Comparison of ENCODE assay signal across 22 cellular contexts in the genomic region with DNA sequence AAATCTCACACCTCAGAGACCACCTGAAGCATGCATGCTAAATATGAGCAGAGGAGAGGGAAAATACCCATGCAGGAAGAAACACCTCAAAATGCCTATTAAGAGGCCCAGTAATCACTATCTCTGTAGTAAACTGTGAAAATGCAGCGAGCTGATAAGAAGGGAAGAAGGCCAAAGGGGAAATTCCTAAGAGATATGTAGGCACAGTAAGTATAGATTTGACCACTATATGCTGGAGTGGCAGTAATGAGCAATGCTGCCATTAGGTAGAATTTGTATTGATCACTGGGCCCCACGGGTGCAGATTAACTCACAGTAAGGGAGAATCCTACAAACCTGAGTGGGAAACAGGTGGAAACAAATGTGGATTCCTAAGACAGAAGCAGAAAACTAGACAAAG.
DNase-seq lines count a peak whose midpoint lies in the region; ATAC-seq and TF ChIP-seq lines count a peak whose summit lies in the region.
"Had no signal": no experiment of that assay in that cellular context is flagged by ENCODE, and none has a peak within 500 bp of the region (broad histone marks: within the 10 kb centered on the region; RNA-seq: fewer than 3 reads in every experiment).

No MANE protein-coding gene starts in this region.

- no peak overlapping the region for H4K8ac ChIP-seq in neuronal stem cell (ENCODE audit: low read depth, low read length)

- no peak overlapping the region for H2BK15ac ChIP-seq in neuronal stem cell (ENCODE audit: low read length)

- H2AK5ac ChIP-seq in neuronal stem cell (ENCODE audit: low read depth, low read length) = no peak overlapping the region

- no peak overlapping the region for H2BK12ac ChIP-seq in neuronal stem cell (ENCODE audit: low read length)

- no peak overlapping the region for H3K23ac ChIP-seq in neuronal stem cell (ENCODE audit: low read depth, low read length, poor library complexity)

- H3K27me3 ChIP-seq in RWPE2 (ENCODE audit: insufficient read depth, poor library complexity, severe bottlenecking) (no peaks in the 10 kb centered on the region), smooth muscle cell (ENCODE audit: low read depth) (no peaks in the 10 kb centered on the region), neuronal stem cell (ENCODE audit: control insufficient read depth in 3 of 3, insufficient read depth in 3 of 3, low read depth in 1 of 3, low read length in 3 of 3) (no peaks in the 10 kb centered on the region)
- H3K27me3 ChIP-seq: esophagus squamous epithelium, upper lobe of left lung had no signal

- TF ChIP-seq CTCF in RWPE2 (IDR thresholded peaks at IDR 0.05; ENCODE audit: poor library complexity, severe bottlenecking) = peak; percentile 40
- TF ChIP-seq CTCF in chondrocyte (IDR thresholded peaks at IDR 0.05) = peak; percentile 51
- peak; percentile 3 for TF ChIP-seq CTCF in smooth muscle cell (IDR thresholded peaks at IDR 0.05; ENCODE audit: borderline replicate concordance, insufficient read depth, poor library complexity, severe bottlenecking)

- no peak overlapping the region for H2BK5ac ChIP-seq in neuronal stem cell (ENCODE audit: low read length)

- H3K4me1 ChIP-seq in RWPE2 (ENCODE audit: insufficient read depth, poor library complexity, severe bottlenecking) (no peaks in the 10 kb centered on the region), smooth muscle cell (ENCODE audit: low read depth) (no peaks in the 10 kb centered on the region), neuronal stem cell (ENCODE audit: control insufficient read depth in 2 of 2, insufficient read depth in 1 of 2, low read depth in 1 of 2, low read length in 2 of 2) (no peaks in the 10 kb centered on the region)
- H3K4me1 ChIP-seq: A549, esophagus squamous epithelium had no signal

- H3K14ac ChIP-seq in neuronal stem cell (ENCODE audit: low read length) = no peak overlapping the region

- no peak overlapping the region for H3K27ac ChIP-seq in RWPE2 (ENCODE audit: poor library complexity, severe bottlenecking)
- no peak overlapping the region for H3K27ac ChIP-seq in smooth muscle cell (ENCODE audit: low read depth)
- H3K27ac ChIP-seq in neuronal stem cell (replicated peaks; ENCODE audit: low read length) = no peak overlapping the region
- H3K27ac ChIP-seq: A549, esophagus squamous epithelium, upper lobe of left lung had no signal

- no peak overlapping the region for H2AFZ ChIP-seq in smooth muscle cell (ENCODE audit: low read depth)
- no peak overlapping the region for H2AFZ ChIP-seq in neuronal stem cell (ENCODE audit: low read length)

- no peak overlapping the region for H4K91ac ChIP-seq in neuronal stem cell (ENCODE audit: low read depth, low read length, poor library complexity)

- H3F3A ChIP-seq in smooth muscle cell (ENCODE audit: low read depth) = no peaks in the 10 kb centered on the region

- H3K9me3 Mint-ChIP-seq in chondrocyte (ENCODE audit: low read depth) = peaks cover 13% of the 10 kb centered on the region

- no peaks in the 10 kb centered on the region for H3K27me3 Mint-ChIP-seq in chondrocyte (ENCODE audit: low read depth)
- H3K27me3 Mint-ChIP-seq: activated naive CD8-positive, alpha-beta T cell treated with anti-CD3 and anti-CD28 coated beads, Interleukin-2, amount 10 ng/mL, durations not matched to agents 7 days and 5 days; CD4-positive, CD25-positive, alpha-beta regulatory T cell; stimulated activated naive CD8-positive, alpha-beta T cell treated with anti-CD3 and anti-CD28 coated beads, Interleukin-15, Interleukin-2, amounts not matched to agents 100 ng/mL and 50 ng/mL, for 24 hours had no signal

- H3K36me3 Mint-ChIP-seq in chondrocyte (ENCODE audit: low read depth) = no peaks in the 10 kb centered on the region
- H3K36me3 Mint-ChIP-seq: activated naive CD8-positive, alpha-beta T cell treated with anti-CD3 and anti-CD28 coated beads, Interleukin-2, amount 10 ng/mL, durations not matched to agents 7 days and 5 days; CD4-positive, CD25-positive, alpha-beta regulatory T cell had no signal

- no peaks in the 10 kb centered on the region for H3K79me2 ChIP-seq in smooth muscle cell (ENCODE audit: low read depth)

- H3K27ac Mint-ChIP-seq in chondrocyte (ENCODE audit: unreplicated experiment) = no peak overlapping the region
- H3K27ac Mint-ChIP-seq: activated CD8-positive, alpha-beta T cell treated with anti-CD3 and anti-CD28 coated beads, Interleukin-2, amount 10 ng/mL, durations not matched to agents 7 days and 5 days; activated naive CD8-positive, alpha-beta T cell treated with anti-CD3 and anti-CD28 coated beads, Interleukin-2, amount 10 ng/mL, durations not matched to agents 7 days and 5 days; CD4-positive, CD25-positive, alpha-beta regulatory T cell; stimulated activated naive CD8-positive, alpha-beta T cell treated with anti-CD3 and anti-CD28 coated beads, Interleukin-15, Interleukin-2, amounts not matched to agents 100 ng/mL and 50 ng/mL, for 24 hours had no signal

- H2BK120ac ChIP-seq in neuronal stem cell (ENCODE audit: low read depth, low read length) = no peak overlapping the region

- H3K9ac ChIP-seq in smooth muscle cell (ENCODE audit: low read depth) (no peak overlapping the region), neuronal stem cell (ENCODE audit: low read depth, low read length, poor library complexity) (no peak overlapping the region)

- H3K4me3 ChIP-seq in RWPE2 (ENCODE audit: severe bottlenecking) = no peak overlapping the region
- H3K4me3 ChIP-seq in smooth muscle cell = no peak overlapping the region
- H3K4me3 ChIP-seq in neuronal stem cell (ENCODE audit: low read length in 2 of 2) = no peak overlapping the region
- H3K4me3 ChIP-seq: A549, esophagus squamous epithelium, upper lobe of left lung had no signal

- no peaks in the 10 kb centered on the region for H3K79me1 ChIP-seq in neuronal stem cell (ENCODE audit: low read depth, low read length)

- H3K4me1 Mint-ChIP-seq in chondrocyte (ENCODE audit: low read depth) = peaks cover 14% of the 10 kb centered on the region
- H3K4me1 Mint-ChIP-seq: activated naive CD8-positive, alpha-beta T cell treated with anti-CD3 and anti-CD28 coated beads, Interleukin-2, amount 10 ng/mL, durations not matched to agents 7 days and 5 days; CD4-positive, CD25-positive, alpha-beta regulatory T cell had no signal

- no peak overlapping the region for H3K4ac ChIP-seq in neuronal stem cell (ENCODE audit: low read length)

- no peak overlapping the region for H3K18ac ChIP-seq in neuronal stem cell (ENCODE audit: low read length)

- no peaks in the 10 kb centered on the region for H4K20me1 ChIP-seq in smooth muscle cell (ENCODE audit: low read depth)

- no peaks in the 10 kb centered on the region for H3K9me3 ChIP-seq in RWPE2 (ENCODE audit: severe bottlenecking)
- no peaks in the 10 kb centered on the region for H3K9me3 ChIP-seq in smooth muscle cell (replicated peaks; ENCODE audit: low read depth)
- H3K9me3 ChIP-seq in neuronal stem cell (replicated peaks in 1 of 2; ENCODE audit: control insufficient read depth in 2 of 2, insufficient read depth in 1 of 2, low read depth in 1 of 2, low read length in 2 of 2) = no peaks in the 10 kb centered on the region
- H3K9me3 ChIP-seq: upper lobe of left lung had no signal

- H3K36me3 ChIP-seq in RWPE2 (ENCODE audit: low read depth) (no peaks in the 10 kb centered on the region), smooth muscle cell (ENCODE audit: low read depth) (no peaks in the 10 kb centered on the region), neuronal stem cell (replicated peaks in 1 of 2; ENCODE audit: control insufficient read depth in 2 of 2, insufficient read depth in 2 of 2, low read length in 2 of 2) (no peaks in the 10 kb centered on the region)
- H3K36me3 ChIP-seq: esophagus squamous epithelium, upper lobe of left lung had no signal

- H3K4me2 ChIP-seq in smooth muscle cell (no peak overlapping the region), neuronal stem cell (ENCODE audit: insufficient read depth, low read length, poor library complexity, severe bottlenecking) (no peak overlapping the region)
- H3K4me2 ChIP-seq: A549 had no signal

- WGBS in smooth muscle cell (ENCODE audit: low lambda C conversion rate) = 58% methylated on average over 2 of the region's 2 CpGs
- no CpG with 5 or more reads among the region's 2 CpGs for WGBS in neuronal stem cell (ENCODE audit: extremely low coverage in 2 of 2, insufficient read length in 2 of 2, insufficient replicate concordance in 1 of 2), 2 donors

- H3K4me3 Mint-ChIP-seq in chondrocyte (ENCODE audit: unreplicated experiment) = no peak overlapping the region
- H3K4me3 Mint-ChIP-seq: activated CD8-positive, alpha-beta T cell treated with anti-CD3 and anti-CD28 coated beads, Interleukin-2, amount 10 ng/mL, durations not matched to agents 7 days and 5 days; activated naive CD8-positive, alpha-beta T cell treated with anti-CD3 and anti-CD28 coated beads, Interleukin-2, amount 10 ng/mL, durations not matched to agents 7 days and 5 days; CD4-positive, CD25-positive, alpha-beta regulatory T cell; stimulated activated naive CD8-positive, alpha-beta T cell treated with anti-CD3 and anti-CD28 coated beads, Interleukin-15, Interleukin-2, amounts not matched to agents 100 ng/mL and 50 ng/mL, for 24 hours had no signal

- DNase-seq in SKM-1 treated with dmso at 0.1 percent for 144 hours (lab: John Stamatoyannopoulos, UW; ENCODE audit: unreplicated experiment) (peak; percentile 0), SKM-1 (lab: John Stamatoyannopoulos, UW; ENCODE audit: unreplicated experiment) (no peak), RWPE2 (ENCODE audit: low spot score) (no peak), chondrocyte (ENCODE audit: low spot score) (no peak), smooth muscle cell (lab: John Stamatoyannopoulos, UW; ENCODE audit: unreplicated experiment) (no peak), neuronal stem cell (ENCODE audit: low spot score) (no peak)
- DNase-seq: activated CD8-positive, alpha-beta T cell treated with anti-CD3 and anti-CD28 coated beads, Interleukin-2, amount 10 ng/mL, durations not matched to agents 7 days and 5 days; activated naive CD8-positive, alpha-beta T cell treated with anti-CD3 and anti-CD28 coated beads, Interleukin-2, amount 10 ng/mL, durations not matched to agents 7 days and 5 days; CD4-positive, CD25-positive, alpha-beta regulatory T cell; DMS79; esophagus squamous epithelium; HCEC 1CT; NCI-H1105 treated with DMSO at 0.1 percent for 48 hours; NCI-H2107; NCI-H524 treated with DMSO at 0.1 percent for 48 hours; SW 1271; upper lobe of left lung had no signal

- no peak for ATAC-seq in RWPE2 (ENCODE audit: low read depth)
- ATAC-seq in GM19328 (IDR thresholded peaks at IDR 0.05; ENCODE audit: unreplicated experiment) = no peak
- no peak for ATAC-seq in HG02938 (IDR thresholded peaks at IDR 0.05; ENCODE audit: unreplicated experiment)
- ATAC-seq: A549; activated CD8-positive, alpha-beta T cell treated with anti-CD3 and anti-CD28 coated beads, Interleukin-2, amount 10 ng/mL, durations not matched to agents 7 days and 5 days; sciatic nerve had no signal
